Comparison of ENCODE assay signal across 1 cellular context in genomic region chr6:136252441-136252840, GRCh38.
TF ChIP-seq lines count a peak whose summit lies in the region.

No MANE protein-coding gene starts in this region.

TF ChIP-seq in IMR-90, 13 proteins besides CTCF, POLR2A, EP300 and RAD21:
- TF ChIP-seq NFE2L2 (IDR thresholded peaks at IDR 0.05; ENCODE audit: low read depth, low read length): no peak
- TF ChIP-seq, protein P1, sequence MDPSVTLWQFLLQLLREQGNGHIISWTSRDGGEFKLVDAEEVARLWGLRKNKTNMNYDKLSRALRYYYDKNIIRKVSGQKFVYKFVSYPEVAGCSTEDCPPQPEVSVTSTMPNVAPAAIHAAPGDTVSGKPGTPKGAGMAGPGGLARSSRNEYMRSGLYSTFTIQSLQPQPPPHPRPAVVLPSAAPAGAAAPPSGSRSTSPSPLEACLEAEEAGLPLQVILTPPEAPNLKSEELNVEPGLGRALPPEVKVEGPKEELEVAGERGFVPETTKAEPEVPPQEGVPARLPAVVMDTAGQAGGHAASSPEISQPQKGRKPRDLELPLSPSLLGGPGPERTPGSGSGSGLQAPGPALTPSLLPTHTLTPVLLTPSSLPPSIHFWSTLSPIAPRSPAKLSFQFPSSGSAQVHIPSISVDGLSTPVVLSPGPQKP (IDR thresholded peaks at IDR 0.05; ENCODE audit: borderline replicate concordance, low read depth, low read length): no peak
- no peak for TF ChIP-seq FOS (IDR thresholded peaks at IDR 0.05; ENCODE audit: low read depth, low read length)
- no peak for TF ChIP-seq CHD1 (IDR thresholded peaks at IDR 0.05; ENCODE audit: low read depth, low read length)
- no peak for TF ChIP-seq CEBPB (IDR thresholded peaks at IDR 0.05; ENCODE audit: low read depth, low read length)
- no peak for TF ChIP-seq RFX5 (IDR thresholded peaks at IDR 0.05; ENCODE audit: low read depth, low read length)
- no peak for TF ChIP-seq SMC3 (IDR thresholded peaks at IDR 0.05; ENCODE audit: low read depth, low read length)
- no peak for TF ChIP-seq RCOR1 (IDR thresholded peaks at IDR 0.05; ENCODE audit: insufficient replicate concordance, low read length)
- TF ChIP-seq MAFK (IDR thresholded peaks at IDR 0.05; ENCODE audit: low read depth, low read length): no peak
- no peak for TF ChIP-seq MXI1 (IDR thresholded peaks at IDR 0.05; ENCODE audit: borderline replicate concordance, low read depth, low read length)
- TF ChIP-seq BHLHE40 (IDR thresholded peaks at IDR 0.05; ENCODE audit: low read depth, low read length): no peak
- no peak for TF ChIP-seq MAZ (IDR thresholded peaks at IDR 0.05; ENCODE audit: borderline replicate concordance, low read depth, low read length)
- TF ChIP-seq USF2 (IDR thresholded peaks at IDR 0.05; ENCODE audit: low read depth, low read length): no peak
